16 cellular contexts compared by ENCODE assay signal in the genomic region with DNA sequence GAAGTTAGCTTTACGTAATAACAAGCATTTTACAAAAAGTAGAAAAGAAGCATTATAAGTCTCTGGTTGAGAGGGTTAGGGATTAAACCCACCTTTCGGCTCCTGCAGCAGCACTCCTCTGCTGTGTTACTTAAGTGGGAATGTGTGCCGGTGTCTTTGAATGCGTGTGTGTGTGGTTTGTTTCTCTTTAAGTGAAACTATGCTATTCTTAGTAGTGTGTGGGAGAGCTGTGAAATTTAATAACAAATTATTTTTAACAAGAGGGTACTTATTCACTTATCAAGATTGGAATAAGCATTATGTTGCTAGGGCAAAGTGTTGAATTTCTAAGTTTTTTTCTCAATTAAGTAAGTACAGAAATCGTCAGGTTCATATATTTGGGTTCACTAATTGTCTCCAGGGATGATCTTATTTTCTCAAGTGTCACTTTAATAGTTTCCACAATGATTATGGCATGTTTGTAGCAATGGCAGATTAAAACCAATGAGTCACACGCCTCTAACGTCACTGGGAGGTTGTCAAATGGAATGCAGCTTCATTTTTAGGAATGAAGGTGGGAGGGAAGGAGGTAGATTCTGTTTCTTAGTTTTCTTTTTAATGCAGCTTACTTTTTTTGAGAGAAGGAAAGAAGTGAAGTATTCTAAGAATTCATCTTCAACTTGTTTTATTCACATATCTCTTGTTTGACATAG.
DNase-seq lines count a peak whose midpoint lies in the region; ATAC-seq, FAIRE-seq and TF ChIP-seq lines count a peak whose summit lies in the region.
"Had no signal": no experiment of that assay in that cellular context is flagged by ENCODE, and none has a peak within 500 bp of the region (broad histone marks: within the 10 kb centered on the region; RNA-seq: fewer than 3 reads in every experiment).

No MANE protein-coding gene starts in this region.

- no peak overlapping the region for H3K27ac Mint-ChIP-seq in activated naive CD4-positive, alpha-beta T cell treated with anti-CD3 and anti-CD28 coated beads, Interleukin-2, amount 50 U/mL, for 72 hours
- H3K27ac Mint-ChIP-seq: activated naive CD8-positive, alpha-beta T cell treated with anti-CD3 and anti-CD28 coated beads, Interleukin-2, amount 10 ng/mL, durations not matched to agents 7 days and 5 days had no signal

- H3K4me3 ChIP-seq in A549 (no peak overlapping the region), HFF-Myc (replicated peaks; ENCODE audit: low read depth, low read length) (no peak overlapping the region), brain microvascular endothelial cell (ENCODE audit: low read depth, low read length) (no peak overlapping the region), kidney (ENCODE audit: low read length in 2 of 2) (no peak overlapping the region)
- H3K4me3 ChIP-seq: coronary artery, testis had no signal

- 0 out of 6 replicates have a peak overlapping the region, but pooled peaks of 1 of the 2 experiments have one; percentile 46 for H3K27ac ChIP-seq in A549
- H3K27ac ChIP-seq in brain microvascular endothelial cell = no peak overlapping the region
- H3K27ac ChIP-seq in kidney (ENCODE audit: low read depth in 2 of 2, low read length in 2 of 2) = peak overlapping the region in 1 of 2 donors; percentile 32
- H3K27ac ChIP-seq: coronary artery, testis had no signal

- TF ChIP-seq CTCF in A549 (IDR thresholded peaks at IDR 0.05) (no peak), HFF-Myc (IDR thresholded peaks at IDR 0.05; ENCODE audit: low read depth, low read length, missing control alignments) (no peak), brain microvascular endothelial cell (IDR thresholded peaks at IDR 0.05; ENCODE audit: low read depth, low read length, missing control alignments) (no peak), kidney (IDR thresholded peaks at IDR 0.05; ENCODE audit: borderline replicate concordance, extremely low read depth, insufficient read depth) (no peak)

- CTCF ChIA-PET in A549 (lab: Yijun Ruan, JAX) = interaction anchor here (1.9 kb wide), 1 partner anchor 27 kb away, joined by 6 read pairs; no protein-coding TSS in a partner anchor

- ATAC-seq in A549 (no peak), HG03108 (IDR thresholded peaks at IDR 0.05; ENCODE audit: unreplicated experiment) (no peak)
- ATAC-seq in activated naive CD4-positive, alpha-beta T cell treated with anti-CD3 and anti-CD28 coated beads, Interleukin-2, amount 50 U/mL, for 72 hours = no peak
- ATAC-seq: esophagus mucosa, HCT116, WTC11 had no signal

- no peak for TF ChIP-seq POLR2A in A549 (IDR thresholded peaks at IDR 0.05; ENCODE audit: low read length)

- H3K9me3 Mint-ChIP-seq in activated naive CD4-positive, alpha-beta T cell treated with anti-CD3 and anti-CD28 coated beads, Interleukin-2, amount 50 U/mL, for 72 hours = peaks cover 0 to 5% of the 10 kb centered on the region in 2 donors

- peaks cover 0 to 23% of the 10 kb centered on the region in 2 donors for H3K36me3 Mint-ChIP-seq in activated naive CD4-positive, alpha-beta T cell treated with anti-CD3 and anti-CD28 coated beads, Interleukin-2, amount 50 U/mL, for 72 hours

- DNase-seq in A549 (ENCODE audit: low read depth in 1 of 2, low spot score in 1 of 2) = peak in 1 of 2 experiments; percentile 10
- DNase-seq in HFF-Myc (ENCODE audit: extremely low read depth, low read depth) = peak; percentile 49
- DNase-seq in brain microvascular endothelial cell = peak; percentile 48
- no peak for DNase-seq in kidney
- no peak for DNase-seq in activated naive CD4-positive, alpha-beta T cell treated with anti-CD3 and anti-CD28 coated beads, Interleukin-2, amount 50 U/mL, for 72 hours (ENCODE audit: low spot score in 2 of 2)
- no peak for DNase-seq in NK-92 treated with Interleukin-12 subunit alpha and Interleukin-12 subunit beta, amount 100 ng/mL, for 24 hours (lab: John Stamatoyannopoulos, UW)
- DNase-seq in C1 segment of cervical spinal cord (lab: John Stamatoyannopoulos, UW) = no peak
- DNase-seq: activated naive CD8-positive, alpha-beta T cell treated with anti-CD3 and anti-CD28 coated beads, Interleukin-2, amount 10 ng/mL, durations not matched to agents 7 days and 5 days; posterior cingulate gyrus; testis had no signal

- H3K4me2 ChIP-seq in A549 = peak overlapping the region; percentile 34

- H3K27me3 ChIP-seq in brain microvascular endothelial cell (replicated peaks) = no peaks in the 10 kb centered on the region
- H3K27me3 ChIP-seq: testis had no signal

- TF ChIP-seq RAD21 in A549 (conservative IDR thresholded peaks at IDR 0.05 in 1 of 2, IDR thresholded peaks at IDR 0.05 in 1 of 2) = no peak

- WGBS in A549 (ENCODE audit: missing lambda C conversion rate) = 64% methylated on average over 7 of the region's 7 CpGs

- TF ChIP-seq EP300 in A549 (IDR thresholded peaks at IDR 0.05) = no peak

- in situ Hi-C loops in brain microvascular endothelial cell (cut with HindIII; ENCODE audit: low pct_ligation_motif_present, low sequenced_read_pairs) = no loop called here

- intact Hi-C loops in kidney (cut with DNase I) = no loop called here

- H3K36me3 ChIP-seq in brain microvascular endothelial cell (replicated peaks) = no peaks in the 10 kb centered on the region
- no peaks in the 10 kb centered on the region for H3K36me3 ChIP-seq in kidney (ENCODE audit: control insufficient read depth in 1 of 2, insufficient read depth in 2 of 2, low read length in 2 of 2)

- POLR2A ChIA-PET in A549 (lab: Yijun Ruan, JAX) = no interaction called here

- H3K4me1 ChIP-seq in A549 (peaks cover 79% of the 10 kb centered on the region), kidney (ENCODE audit: control insufficient read depth in 1 of 2, insufficient read depth in 1 of 2, low read depth in 1 of 2, low read length in 2 of 2) (peaks cover 21 to 36% of the 10 kb centered on the region in 2 donors)

- FAIRE-seq in A549 (lab: Jason Lieb, UNC) = no peak
- peak; percentile 37 for FAIRE-seq in kidney (lab: Jason Lieb, UNC)
- FAIRE-seq: D721Med had no signal

- H3K9me3 ChIP-seq in A549 (no peaks in the 10 kb centered on the region), kidney (ENCODE audit: control insufficient read depth in 1 of 2, low read length in 2 of 2) (no peaks in the 10 kb centered on the region)
- H3K9me3 ChIP-seq: testis had no signal

- no peak overlapping the region for H3K9ac ChIP-seq in kidney (ENCODE audit: low read length in 2 of 2)

TF ChIP-seq in A549, 52 proteins besides CTCF, POLR2A, EP300 and RAD21:
- TF ChIP-seq FOSL2 (IDR thresholded peaks at IDR 0.05) = no peak
- peak; percentile 45; the same call in 1 of the 2 replicates for TF ChIP-seq FOSL2 (CRISPR knock-in tag; IDR thresholded peaks at IDR 0.05)
- no peak for TF ChIP-seq PHF8 (IDR thresholded peaks at IDR 0.05; ENCODE audit: borderline replicate concordance, low read depth)

Comparison
In these comparisons a context has a peak if more than half of its experiments do, and no peak if none do; other contexts are left out.
1. DNase-seq: peak in HFF-Myc (single experiment) and brain microvascular endothelial cell (single experiment); none in kidney (single experiment), activated naive CD4-positive, alpha-beta T cell treated with anti-CD3 and anti-CD28 coated beads, Interleukin-2, amount 50 U/mL, for 72 hours (0 of 2), NK-92 treated with Interleukin-12 subunit alpha and Interleukin-12 subunit beta, amount 100 ng/mL, for 24 hours (single experiment) and C1 segment of cervical spinal cord (0 of 14).